Comparison of ENCODE assay signal across 29 cellular contexts in genomic region chr1:49436865-49437264, GRCh38.
"Had no signal": no experiment of that assay in that cellular context is flagged by ENCODE, and none has a peak within 500 bp of the region (broad histone marks: within the 10 kb centered on the region; RNA-seq: fewer than 3 reads in every experiment).

No MANE protein-coding gene starts in this region.

- ATAC-seq: naive thymus-derived CD8-positive, alpha-beta T cell; natural killer cell treated with Interleukin-12 subunit alpha and Interleukin-12 subunit beta and Interleukin-15 and Interleukin-18, amount 100 ng/mL, for 72 hours; psoas muscle; right cardiac atrium; right lobe of liver; stimulated activated memory B cell treated with anti-CD40 and anti-IgM and Interleukin-4, amounts not matched to agents 10 μg/mL and 1 μg/mL and 100 μg/mL, for 72 hours; stimulated activated naive CD8-positive, alpha-beta T cell treated with anti-CD3 and anti-CD28 coated beads, Interleukin-15, amount 100 ng/mL, for 72 hours; stimulated activated naive CD8-positive, alpha-beta T cell treated with anti-CD3 and anti-CD28 coated beads, Interleukin-15, Interleukin-2, amounts not matched to agents 100 U/mL and 50 U/mL, for 24 hours; upper lobe of right lung had no signal

- H3K9me3 ChIP-seq: neutrophil, psoas muscle, right lobe of liver, testis, transverse colon, upper lobe of right lung had no signal

- H2AFZ ChIP-seq: parathyroid adenoma had no signal

- DNase-seq: naive thymus-derived CD8-positive, alpha-beta T cell; nephron progenitor cell; nucleus accumbens; ovary; posterior cingulate gyrus; psoas muscle; right cardiac atrium; right lobe of liver; sigmoid colon; small intestine; stimulated activated CD4-positive, alpha-beta T cell treated with anti-CD3 and anti-CD28 coated beads, Interleukin-15, amount 100 ng/mL, for 24 hours; stimulated activated CD4-positive, alpha-beta T cell treated with anti-CD3 and anti-CD28 coated beads, Interleukin-2, amount 100 ng/mL, for 24 hours; stimulated activated CD4-positive, alpha-beta T cell treated with anti-CD3 and anti-CD28 coated beads, Interleukin-2, amount 100 ng/mL, for 48 hours; stimulated activated CD4-positive, alpha-beta T cell treated with anti-CD3 and anti-CD28 coated beads, Interleukin-4, amount 100 ng/mL, for 4 hours; stimulated activated CD8-positive, alpha-beta memory T cell treated with anti-CD3 and anti-CD28 coated beads, Interleukin-4, amount 100 ng/mL, for 48 hours; stimulated activated naive CD4-positive, alpha-beta T cell; stimulated activated naive CD8-positive, alpha-beta T cell treated with anti-CD3 and anti-CD28 coated beads, Interleukin-15, amount 100 ng/mL, for 72 hours; stimulated activated naive CD8-positive, alpha-beta T cell treated with anti-CD3 and anti-CD28 coated beads, Interleukin-15, Interleukin-2, amounts not matched to agents 100 U/mL and 50 U/mL, for 24 hours; substantia nigra; testis; tibial artery; transverse colon; upper lobe of right lung; uterus had no signal

- H3K79me2 ChIP-seq: parathyroid adenoma had no signal

- H3K27ac ChIP-seq: neutrophil, ovary, parathyroid adenoma, psoas muscle, right lobe of liver, sigmoid colon, suprapubic skin, testis, tibial artery, transverse colon, upper lobe of right lung, uterus had no signal

- H3K4me3 ChIP-seq: ovary, psoas muscle, right lobe of liver, sigmoid colon, suprapubic skin, testis, tibial artery, transverse colon, upper lobe of right lung, uterus had no signal

- H3K36me3 ChIP-seq: neutrophil, ovary, right lobe of liver, sigmoid colon, suprapubic skin, tibial artery, transverse colon, upper lobe of right lung, uterus had no signal

- H3K9ac ChIP-seq: parathyroid adenoma had no signal

- H3K27me3 ChIP-seq: neutrophil, ovary, right lobe of liver, sigmoid colon, suprapubic skin, testis, tibial artery, transverse colon, upper lobe of right lung, uterus had no signal

- H3K4me1 ChIP-seq: parathyroid adenoma, psoas muscle, right lobe of liver, sigmoid colon, suprapubic skin, testis, tibial artery, transverse colon, upper lobe of right lung, uterus had no signal
